In the genomic region with DNA sequence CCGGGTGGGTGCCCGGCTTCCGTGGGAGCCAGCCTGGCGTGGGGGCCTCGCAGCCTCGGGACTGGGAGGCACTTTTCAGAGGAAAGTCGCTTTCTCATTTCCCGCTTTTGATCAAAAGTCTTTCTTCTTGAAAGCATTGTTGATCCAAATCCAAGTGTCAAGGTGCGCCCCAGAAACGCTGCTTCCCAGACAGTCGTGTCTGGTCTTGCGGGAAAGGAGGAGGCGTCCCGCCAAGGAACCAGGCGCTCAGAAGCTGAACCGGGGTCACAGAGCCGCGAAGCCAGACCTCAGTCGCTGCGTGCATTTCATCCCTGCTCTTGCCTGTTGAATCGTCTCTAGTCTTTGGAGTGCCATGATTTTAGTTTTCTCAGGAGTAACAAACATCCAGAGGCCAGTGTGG, we compare ENCODE assay signal across 8 cellular contexts. TPM values are rescaled to one million over a fixed set of nuclear protein-coding genes. Genes with fewer than 3 reads are reported as not detected.
DNase-seq lines count a peak whose midpoint lies in the region; ATAC-seq, FAIRE-seq and TF ChIP-seq lines count a peak whose summit lies in the region.

No MANE protein-coding gene starts in this region.

- TF ChIP-seq CTCF in A549 (IDR thresholded peaks at IDR 0.05) (no peak), GM10248 (IDR thresholded peaks at IDR 0.05; ENCODE audit: control extremely low read depth, extremely low read depth, low read depth, missing control alignments) (no peak)

- H3K36me3 ChIP-seq in HUES48 (ENCODE audit: control insufficient read depth, insufficient read depth, low read length) (no peaks in the 10 kb centered on the region), aorta (ENCODE audit: control insufficient read depth in 1 of 2, insufficient read depth in 2 of 2, low read length in 1 of 2) (no peaks in the 10 kb centered on the region)

- no peak for FAIRE-seq in A549 (lab: Jason Lieb, UNC)

- H3K4me3 ChIP-seq in A549 = peak overlapping the region; percentile 72
- peak overlapping the region; percentile 83; the same call in 1 of the 2 replicates for H3K4me3 ChIP-seq in HUES48 (ENCODE audit: low read depth, low read length)
- H3K4me3 ChIP-seq in mononuclear cell (ENCODE audit: low read length) = peak overlapping the region; percentile 57
- H3K4me3 ChIP-seq in aorta (ENCODE audit: low read length in 2 of 2) = no peak overlapping the region

- TF ChIP-seq POLR2A in A549 (IDR thresholded peaks at IDR 0.05; ENCODE audit: low read length) = no peak

- H3K9ac ChIP-seq in HUES48 (ENCODE audit: low read depth, low read length) = no peak overlapping the region

- H3K27me3 Mint-ChIP-seq in central memory CD8-positive, alpha-beta T cell = no peaks in the 10 kb centered on the region

- WGBS in A549 (ENCODE audit: missing lambda C conversion rate) = 95% methylated on average over 21 of the region's 21 CpGs
- 64 to 66% methylated on average over 21 of the region's 21 CpGs for WGBS in aorta, 2 donors

- H3K9me3 Mint-ChIP-seq in central memory CD8-positive, alpha-beta T cell = no peaks in the 10 kb centered on the region

- intact Hi-C loops in aorta (cut with DNase I) = loop anchor here in 1 of 2 donors (1.0 to 5.0 kb wide), 2 partner anchors 35 to 82 kb away; no protein-coding TSS in a partner anchor

- peak overlapping the region; percentile 62 for H3K4me3 Mint-ChIP-seq in central memory CD8-positive, alpha-beta T cell

- CTCF ChIA-PET in A549 (lab: Yijun Ruan, JAX) = interaction anchor here (1.2 to 4.8 kb wide), 3 partner anchors 17 to 40 kb away, joined by 3 to 22 read pairs (median 21); no protein-coding TSS in a partner anchor
- CTCF ChIA-PET in GM10248 (lab: Yijun Ruan, JAX) = no interaction called here

- no peaks in the 10 kb centered on the region for H3K9me3 ChIP-seq in A549
- no peaks in the 10 kb centered on the region; the same call in 1 of the 2 replicates for H3K9me3 ChIP-seq in HUES48 (ENCODE audit: control insufficient read depth, insufficient read depth, low read length)
- no peaks in the 10 kb centered on the region for H3K9me3 ChIP-seq in mononuclear cell (ENCODE audit: low read depth, low read length)
- peaks cover 1% of the 10 kb centered on the region for H3K9me3 ChIP-seq in aorta (ENCODE audit: control insufficient read depth, low read length)

- H3K27ac ChIP-seq in A549 (peak overlapping the region; percentile 89 to 96), HUES48 (ENCODE audit: low read depth, low read length) (no peak overlapping the region), aorta (ENCODE audit: low read depth in 1 of 2, low read length in 2 of 2) (no peak overlapping the region)

- H3K27me3 ChIP-seq in HUES48 (ENCODE audit: control insufficient read depth, insufficient read depth, low read length) (peaks cover 33% of the 10 kb centered on the region), mononuclear cell (ENCODE audit: insufficient read depth, low read length) (peaks cover 18% of the 10 kb centered on the region), aorta (ENCODE audit: control insufficient read depth in 1 of 2, insufficient read depth in 2 of 2, low read length in 1 of 2) (no peaks in the 10 kb centered on the region)

- H3K4me1 Mint-ChIP-seq in central memory CD8-positive, alpha-beta T cell = peaks cover 28% of the 10 kb centered on the region

- peaks cover 24% of the 10 kb centered on the region for H3K4me1 ChIP-seq in A549
- peaks cover 25% of the 10 kb centered on the region for H3K4me1 ChIP-seq in HUES48 (ENCODE audit: control insufficient read depth, insufficient read depth, low read length)
- H3K4me1 ChIP-seq in mononuclear cell (ENCODE audit: insufficient read depth, low read length) = peaks cover 22% of the 10 kb centered on the region
- no peaks in the 10 kb centered on the region for H3K4me1 ChIP-seq in aorta (ENCODE audit: control insufficient read depth in 1 of 2, insufficient read depth in 2 of 2, low read length in 2 of 2)

- peaks cover 7% of the 10 kb centered on the region for H3K36me3 Mint-ChIP-seq in central memory CD8-positive, alpha-beta T cell (ENCODE audit: insufficient read depth)

- DNase-seq in A549 (ENCODE audit: low read depth in 1 of 2, low spot score in 1 of 2) = no peak
- DNase-seq in central memory CD8-positive, alpha-beta T cell (ENCODE audit: low spot score in 2 of 2) = no peak
- no peak for DNase-seq in aorta
- DNase-seq in NCI-H2029 (lab: John Stamatoyannopoulos, UW) = no peak
- no peak for DNase-seq in GM10248 (ENCODE audit: extremely low spot score)

- TF ChIP-seq RAD21 in A549 (conservative IDR thresholded peaks at IDR 0.05 in 1 of 2, IDR thresholded peaks at IDR 0.05 in 1 of 2) = no peak

- no peak overlapping the region for H3K27ac Mint-ChIP-seq in central memory CD8-positive, alpha-beta T cell (ENCODE audit: low read depth)

- POLR2A ChIA-PET in A549 (lab: Yijun Ruan, JAX) = no interaction called here
- POLR2A ChIA-PET in GM10248 (lab: Yijun Ruan, JAX) = no interaction called here

- H3K4me2 ChIP-seq in A549 = peak overlapping the region; percentile 96

- ATAC-seq in A549 = no peak
- no peak for ATAC-seq in central memory CD8-positive, alpha-beta T cell (replicated peaks; ENCODE audit: extremely low read depth, poor library complexity, severe bottlenecking)
- no peak for ATAC-seq in HG02623 (IDR thresholded peaks at IDR 0.05; ENCODE audit: unreplicated experiment)
- ATAC-seq in aorta (ENCODE audit: low FRiP score) = no peak

- TF ChIP-seq EP300 in A549 (IDR thresholded peaks at IDR 0.05) = no peak

TF ChIP-seq in A549, 52 proteins besides CTCF, POLR2A, EP300 and RAD21:
- TF ChIP-seq, protein P1, sequence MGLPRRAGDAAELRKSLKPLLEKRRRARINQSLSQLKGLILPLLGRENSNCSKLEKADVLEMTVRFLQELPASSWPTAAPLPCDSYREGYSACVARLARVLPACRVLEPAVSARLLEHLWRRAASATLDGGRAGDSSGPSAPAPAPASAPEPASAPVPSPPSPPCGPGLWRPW (IDR thresholded peaks at IDR 0.05) = no peak
- TF ChIP-seq JUN (IDR thresholded peaks at IDR 0.05) (no peak), GATA3 (IDR thresholded peaks at IDR 0.05; ENCODE audit: borderline replicate concordance) (no peak)

RNA-seq across cellular contexts. Expression of gene BNIP3, which starts 1.1 kb away (rescaled TPM):
- polyA plus RNA-seq in A549 (2011; rRNA removed) (46.6 and 51.2 TPM in 2 replicates), A549 (2017; fragmentation: RNase III; extraction: RNeasy Plus Mini Kit Qiagen cat#74134 plus additional on column Dnase treatment) (46.9 to 52.1 TPM (median 51.0 TPM) in 3 replicates), aorta (10 to 100 TPM; 17.3 to 20.4 TPM)
- polyA plus RNA-seq in A549 (2012; cell fraction: cytosol; rRNA removed) = 32.8 and 33.4 TPM in 2 replicates
- polyA plus RNA-seq in A549 (2012; cell fraction: nucleus; rRNA removed) = 40.2 and 60.3 TPM in 2 replicates
- polyA minus RNA-seq in A549 (2011; rRNA and poly(A)+ RNA removed) = 15.8 and 19.2 TPM in 2 replicates
- total RNA-seq in mononuclear cell (13.5 TPM), aorta (10 to 100 TPM; 29.4 to 32.7 TPM)

Comparison
In these comparisons a context has a peak if more than half of its experiments do, and no peak if none do; other contexts are left out.
1. H3K27ac ChIP-seq: peak in A549 (2 of 2); none in HUES48 (single experiment) and aorta (0 of 2).
2. H3K4me3 ChIP-seq: peak in A549 (single experiment), HUES48 (single experiment) and mononuclear cell (single experiment); none in aorta (0 of 2).